In genomic region chr2:234426616-234427015, GRCh38 we compare ENCODE assay signal across 9 cellular contexts.
DNase-seq lines count a peak whose midpoint lies in the region; ATAC-seq and TF ChIP-seq lines count a peak whose summit lies in the region.
"Had no signal": no experiment of that assay in that cellular context is flagged by ENCODE, and none has a peak within 500 bp of the region (broad histone marks: within the 10 kb centered on the region; RNA-seq: fewer than 3 reads in every experiment).

No MANE protein-coding gene starts in this region.

- ATAC-seq in Right ventricle myocardium superior (ENCODE audit: poor library complexity) (peak; percentile 25), left ventricle myocardium superior (no peak), upper lobe of left lung (ENCODE audit: low FRiP score in 2 of 2) (peak in 1 of 2 donors; percentile 37), psoas muscle (no peak)

- no peak for TF ChIP-seq POLR2A in upper lobe of left lung (IDR thresholded peaks at IDR 0.05)

- H3K9me3 ChIP-seq in OCI-LY3 (ENCODE audit: insufficient read depth, low read length), result no peaks in the 10 kb centered on the region
- H3K9me3 ChIP-seq in esophagus (ENCODE audit: control insufficient read depth in 2 of 2, insufficient read depth in 1 of 2, low read depth in 1 of 2, low read length in 1 of 2), result peaks cover 0 to 2% of the 10 kb centered on the region in 2 donors
- no peaks in the 10 kb centered on the region for H3K9me3 ChIP-seq in upper lobe of left lung
- H3K9me3 ChIP-seq in psoas muscle, result no peaks in the 10 kb centered on the region
- H3K9me3 ChIP-seq: pancreas had no signal

- H3K4me3 ChIP-seq in OCI-LY3 (ENCODE audit: low read length) (peak overlapping the region; percentile 31), esophagus (ENCODE audit: low read depth in 1 of 2, low read length in 2 of 2) (no peak overlapping the region), upper lobe of left lung (no peak overlapping the region), psoas muscle (no peak overlapping the region)
- H3K4me3 ChIP-seq: pancreas had no signal

- H3K36me3 ChIP-seq in OCI-LY3 (replicated peaks; ENCODE audit: low read depth, low read length), result no peaks in the 10 kb centered on the region
- H3K36me3 ChIP-seq in esophagus (ENCODE audit: control insufficient read depth in 2 of 2, insufficient read depth in 2 of 2, low read length in 1 of 2), result no peaks in the 10 kb centered on the region
- no peaks in the 10 kb centered on the region for H3K36me3 ChIP-seq in upper lobe of left lung
- no peaks in the 10 kb centered on the region for H3K36me3 ChIP-seq in psoas muscle (ENCODE audit: insufficient read depth in 1 of 2, low read depth in 1 of 2)
- H3K36me3 ChIP-seq: pancreas had no signal

- H3K9ac ChIP-seq in OCI-LY3 (ENCODE audit: low read length), result peak overlapping the region; percentile 15; the same call in 1 of the 2 replicates

- no peak for TF ChIP-seq EP300 in upper lobe of left lung (IDR thresholded peaks at IDR 0.05)

- H2AFZ ChIP-seq in OCI-LY3 (ENCODE audit: low read depth, low read length), result peak overlapping the region; percentile 89; the same call in 1 of the 2 replicates

- intact Hi-C loops in Right ventricle myocardium superior (cut with DNase I), result no loop called here
- intact Hi-C loops in left ventricle myocardium superior (cut with micrococcal nuclease), result no loop called here
- intact Hi-C loops in psoas muscle (cut with DNase I), result no loop called here

- WGBS in esophagus, 2 donors, result 82 to 89% methylated on average over 4 of the region's 4 CpGs
- WGBS in upper lobe of left lung, 2 donors, result 68 to 79% methylated on average over 4 of the region's 4 CpGs
- 76 to 93% (median 89%) methylated on average over 4 of the region's 4 CpGs for WGBS in psoas muscle, 3 donors

- no peaks in the 10 kb centered on the region for H4K20me1 ChIP-seq in OCI-LY3 (ENCODE audit: insufficient read depth, low read length)

- peak overlapping the region; percentile 26; the same call in 1 of the 2 replicates for H3K27ac ChIP-seq in OCI-LY3 (ENCODE audit: low read length)
- peak overlapping the region; percentile 26 to 69 for H3K27ac ChIP-seq in esophagus (ENCODE audit: low read depth in 2 of 2, low read length in 1 of 2)
- H3K27ac ChIP-seq in upper lobe of left lung, result peak overlapping the region in 3 of 4 donors; percentile 47 to 64 (median 58)
- H3K27ac ChIP-seq in psoas muscle, result no peak overlapping the region

- no peak for TF ChIP-seq CTCF in OCI-LY3 (IDR thresholded peaks at IDR 0.05; ENCODE audit: low read depth, low read length)
- TF ChIP-seq CTCF in upper lobe of left lung (IDR thresholded peaks at IDR 0.05), result no peak
- TF ChIP-seq CTCF in psoas muscle (IDR thresholded peaks at IDR 0.05), result no peak

- H3K4me2 ChIP-seq in OCI-LY3 (ENCODE audit: low read length), result peak overlapping the region; percentile 56

- DNase-seq in Right ventricle myocardium superior, result no peak
- DNase-seq in left ventricle myocardium superior, result no peak
- DNase-seq in upper lobe of left lung, result no peak
- DNase-seq in OCI-M1 (lab: John Stamatoyannopoulos, UW), result no peak
- DNase-seq in psoas muscle, result no peak
- DNase-seq in stimulated activated CD4-positive, alpha-beta T cell treated with anti-CD3 and anti-CD28 coated beads, Interleukin-4, amount 100 ng/mL, for 1 hour, result no peak
- DNase-seq: pancreas had no signal

- H3K4me1 ChIP-seq in OCI-LY3 (ENCODE audit: low read length), result peaks cover 22% of the 10 kb centered on the region
- H3K4me1 ChIP-seq in esophagus (ENCODE audit: control insufficient read depth in 2 of 2, insufficient read depth in 2 of 2, low read length in 1 of 2), result peaks cover 0 to 9% of the 10 kb centered on the region in 2 donors
- H3K4me1 ChIP-seq in upper lobe of left lung, result peaks cover 5 to 42% (median 24%) of the 10 kb centered on the region in 4 donors
- no peaks in the 10 kb centered on the region for H3K4me1 ChIP-seq in psoas muscle
- H3K4me1 ChIP-seq: pancreas had no signal

- H3K27me3 ChIP-seq in OCI-LY3 (ENCODE audit: low read depth, low read length) (no peaks in the 10 kb centered on the region), esophagus (ENCODE audit: control insufficient read depth in 1 of 2, insufficient read depth in 2 of 2, low read length in 2 of 2) (no peaks in the 10 kb centered on the region), upper lobe of left lung (no peaks in the 10 kb centered on the region), psoas muscle (ENCODE audit: insufficient read depth in 3 of 3, low read length in 2 of 3) (no peaks in the 10 kb centered on the region)
- H3K27me3 ChIP-seq: pancreas had no signal

- no peaks in the 10 kb centered on the region for H3K79me2 ChIP-seq in OCI-LY3 (ENCODE audit: low read length)
